In genomic region chr3:39707314-39707909, GRCh38 we compare ENCODE assay signal across 8 cellular contexts.
DNase-seq lines count a peak whose midpoint lies in the region; ATAC-seq, FAIRE-seq and TF ChIP-seq lines count a peak whose summit lies in the region.

No MANE protein-coding gene starts in this region.

- no peak overlapping the region for H3K9ac ChIP-seq in keratinocyte (ENCODE audit: control insufficient read depth, extremely low read depth, insufficient read depth, low read length)

- H3K4me3 ChIP-seq in keratinocyte (ENCODE audit: control insufficient read depth in 2 of 3, extremely low read depth in 1 of 3, insufficient read depth in 2 of 3, low read depth in 1 of 3, low read length in 3 of 3), result no peak overlapping the region

- DNase-seq in activated CD4-positive, alpha-beta T cell treated with anti-CD3 and anti-CD28 coated beads, Interleukin-2, amount 10 ng/mL, durations not matched to agents 24 days and 14 days, result peak; percentile 59
- DNase-seq in activated CD4-positive, alpha-beta T cell treated with anti-CD3 and anti-CD28 coated beads for 1 hour, result no peak
- no peak for DNase-seq in WTC11 (ENCODE audit: low spot score)
- DNase-seq in keratinocyte (ENCODE audit: low read depth, low spot score), result no peak
- no peak for DNase-seq in activated gamma-delta T cell treated with Interleukin-2 at 50 U/mL for 16 hours
- DNase-seq in activated naive CD4-positive, alpha-beta T cell treated with anti-CD3 and anti-CD28 coated beads for 36 hours, result no peak

- no peak overlapping the region for H3K4me3 Mint-ChIP-seq in activated CD4-positive, alpha-beta T cell treated with anti-CD3 and anti-CD28 coated beads, Interleukin-2, amount 10 ng/mL, durations not matched to agents 24 days and 14 days
- H3K4me3 Mint-ChIP-seq in WTC11, result no peak overlapping the region
- no peak overlapping the region for H3K4me3 Mint-ChIP-seq in activated naive CD4-positive, alpha-beta T cell treated with anti-CD3 and anti-CD28 coated beads for 36 hours

- H3K27me3 ChIP-seq in keratinocyte (ENCODE audit: control insufficient read depth, extremely low read depth, insufficient read depth, low read length), result no peaks in the 10 kb centered on the region

- no peaks in the 10 kb centered on the region for H4K20me1 ChIP-seq in keratinocyte (ENCODE audit: control insufficient read depth, extremely low read depth, insufficient read depth, low read length)

- H3K36me3 Mint-ChIP-seq in activated CD4-positive, alpha-beta T cell treated with anti-CD3 and anti-CD28 coated beads, Interleukin-2, amount 10 ng/mL, durations not matched to agents 24 days and 14 days (ENCODE audit: low read depth), result no peaks in the 10 kb centered on the region
- no peaks in the 10 kb centered on the region for H3K36me3 Mint-ChIP-seq in WTC11
- H3K36me3 Mint-ChIP-seq in activated naive CD4-positive, alpha-beta T cell treated with anti-CD3 and anti-CD28 coated beads for 36 hours (ENCODE audit: low read depth), result no peaks in the 10 kb centered on the region

- H3K9me1 ChIP-seq in keratinocyte (ENCODE audit: control insufficient read depth, extremely low read depth, insufficient read depth, low read length), result no peaks in the 10 kb centered on the region

- no peaks in the 10 kb centered on the region for H3K9me3 Mint-ChIP-seq in activated CD4-positive, alpha-beta T cell treated with anti-CD3 and anti-CD28 coated beads, Interleukin-2, amount 10 ng/mL, durations not matched to agents 24 days and 14 days
- peaks cover 4% of the 10 kb centered on the region for H3K9me3 Mint-ChIP-seq in WTC11
- H3K9me3 Mint-ChIP-seq in activated naive CD4-positive, alpha-beta T cell treated with anti-CD3 and anti-CD28 coated beads for 36 hours, result no peaks in the 10 kb centered on the region

- POLR2A ChIA-PET in WTC11 (lab: Charles Lee), result no interaction called here

- no peaks in the 10 kb centered on the region for H3K79me2 ChIP-seq in keratinocyte (ENCODE audit: control insufficient read depth, insufficient read depth, low read length)

- H3K36me3 ChIP-seq in keratinocyte (ENCODE audit: control insufficient read depth in 2 of 2, extremely low read depth in 1 of 2, insufficient read depth in 2 of 2, low read length in 2 of 2), result no peaks in the 10 kb centered on the region

- peaks cover 5% of the 10 kb centered on the region for H3K27me3 Mint-ChIP-seq in activated CD4-positive, alpha-beta T cell treated with anti-CD3 and anti-CD28 coated beads, Interleukin-2, amount 10 ng/mL, durations not matched to agents 24 days and 14 days
- H3K27me3 Mint-ChIP-seq in WTC11 (ENCODE audit: low read depth), result no peaks in the 10 kb centered on the region; the same call in 1 of the 2 replicates
- H3K27me3 Mint-ChIP-seq in activated naive CD4-positive, alpha-beta T cell treated with anti-CD3 and anti-CD28 coated beads for 36 hours (ENCODE audit: low read depth), result peaks cover 3% of the 10 kb centered on the region

- no peaks in the 10 kb centered on the region for H3K4me1 Mint-ChIP-seq in activated CD4-positive, alpha-beta T cell treated with anti-CD3 and anti-CD28 coated beads, Interleukin-2, amount 10 ng/mL, durations not matched to agents 24 days and 14 days
- H3K4me1 Mint-ChIP-seq in WTC11, result no peaks in the 10 kb centered on the region
- no peaks in the 10 kb centered on the region for H3K4me1 Mint-ChIP-seq in activated naive CD4-positive, alpha-beta T cell treated with anti-CD3 and anti-CD28 coated beads for 36 hours (ENCODE audit: low read depth)

- H2AFZ ChIP-seq in keratinocyte (ENCODE audit: control insufficient read depth, low read length), result no peak overlapping the region

- intact Hi-C loops in activated CD4-positive, alpha-beta T cell treated with anti-CD3 and anti-CD28 coated beads, Interleukin-2, amount 10 ng/mL, durations not matched to agents 24 days and 14 days (cut with micrococcal nuclease), result loop anchor here (1.0 to 5.0 kb wide), 3 partner anchors 283 to 610 kb away; no protein-coding TSS in a partner anchor
- intact Hi-C loops in activated naive CD4-positive, alpha-beta T cell treated with anti-CD3 and anti-CD28 coated beads for 36 hours (cut with micrococcal nuclease), result loop anchor here (1.0 kb wide), 2 partner anchors 472 to 610 kb away; no protein-coding TSS in a partner anchor

- no peaks in the 10 kb centered on the region for H3K4me1 ChIP-seq in keratinocyte (ENCODE audit: control insufficient read depth, extremely low read depth, insufficient read depth, low read length)

- peak; percentile 32 for FAIRE-seq in keratinocyte (lab: Jason Lieb, UNC)

- dilution Hi-C loops in keratinocyte (cut with MboI; ENCODE audit: extremely low pct_ligation_motif_present, low sequenced_read_pairs), result no loop called here

- no peak overlapping the region for H3K27ac Mint-ChIP-seq in activated CD4-positive, alpha-beta T cell treated with anti-CD3 and anti-CD28 coated beads, Interleukin-2, amount 10 ng/mL, durations not matched to agents 24 days and 14 days
- H3K27ac Mint-ChIP-seq in WTC11, result no peak overlapping the region
- H3K27ac Mint-ChIP-seq in activated naive CD4-positive, alpha-beta T cell treated with anti-CD3 and anti-CD28 coated beads for 36 hours, result no peak overlapping the region

- no peaks in the 10 kb centered on the region for H3K9me3 ChIP-seq in keratinocyte (ENCODE audit: control insufficient read depth, low read depth, low read length)

- peak; percentile 57 for TF ChIP-seq CTCF in WTC11 (IDR thresholded peaks at IDR 0.05)
- TF ChIP-seq CTCF in keratinocyte (optimal IDR thresholded peaks at IDR 0.05 in 1 of 3, IDR thresholded peaks at IDR 0.05 in 1 of 3, conservative IDR thresholded peaks at IDR 0.05 in 1 of 3; ENCODE audit: extremely low read depth in 1 of 3, insufficient read depth in 2 of 3, low read length in 3 of 3), result peak in 2 of 3 experiments; percentile 55

- CTCF ChIA-PET in WTC11 (lab: Charles Lee), result no interaction called here
- CTCF ChIA-PET in activated naive CD4-positive, alpha-beta T cell treated with anti-CD3 and anti-CD28 coated beads for 36 hours (lab: Charles Lee), result interaction anchor here (0.7 kb wide), 1 partner anchor 9 kb away, joined by 3 read pairs; no protein-coding TSS in a partner anchor

- no peak overlapping the region for H3K4me2 ChIP-seq in keratinocyte (ENCODE audit: control insufficient read depth, extremely low read depth, insufficient read depth, low read depth, low read length)

- ATAC-seq in HG03159 (IDR thresholded peaks at IDR 0.05; ENCODE audit: unreplicated experiment) (peak; percentile 77), WTC11 (peak; percentile 61), GM18870 (IDR thresholded peaks at IDR 0.05; ENCODE audit: unreplicated experiment) (no peak)

- no peak overlapping the region for H3K27ac ChIP-seq in keratinocyte (ENCODE audit: control insufficient read depth, insufficient read depth, low read length)

TF ChIP-seq in WTC11, 78 proteins besides CTCF, POLR2A, EP300 and RAD21 (continues in another document):
- TF ChIP-seq ZNF416 (CRISPR knock-in tag; IDR thresholded peaks at IDR 0.05) (no peak), ZNF317 (CRISPR knock-in tag; IDR thresholded peaks at IDR 0.05; ENCODE audit: borderline replicate concordance, low read depth) (no peak), GTF2I (CRISPR knock-in tag; conservative IDR thresholded peaks at IDR 0.05) (no peak), E2F4 (CRISPR knock-in tag; IDR thresholded peaks at IDR 0.05; ENCODE audit: borderline replicate concordance, low read depth) (no peak), AFF4 (CRISPR knock-in tag; IDR thresholded peaks at IDR 0.05; ENCODE audit: borderline replicate concordance) (no peak), ZNF232 (CRISPR knock-in tag; IDR thresholded peaks at IDR 0.05) (no peak)
